8 cellular contexts compared by ENCODE assay signal in the genomic region with DNA sequence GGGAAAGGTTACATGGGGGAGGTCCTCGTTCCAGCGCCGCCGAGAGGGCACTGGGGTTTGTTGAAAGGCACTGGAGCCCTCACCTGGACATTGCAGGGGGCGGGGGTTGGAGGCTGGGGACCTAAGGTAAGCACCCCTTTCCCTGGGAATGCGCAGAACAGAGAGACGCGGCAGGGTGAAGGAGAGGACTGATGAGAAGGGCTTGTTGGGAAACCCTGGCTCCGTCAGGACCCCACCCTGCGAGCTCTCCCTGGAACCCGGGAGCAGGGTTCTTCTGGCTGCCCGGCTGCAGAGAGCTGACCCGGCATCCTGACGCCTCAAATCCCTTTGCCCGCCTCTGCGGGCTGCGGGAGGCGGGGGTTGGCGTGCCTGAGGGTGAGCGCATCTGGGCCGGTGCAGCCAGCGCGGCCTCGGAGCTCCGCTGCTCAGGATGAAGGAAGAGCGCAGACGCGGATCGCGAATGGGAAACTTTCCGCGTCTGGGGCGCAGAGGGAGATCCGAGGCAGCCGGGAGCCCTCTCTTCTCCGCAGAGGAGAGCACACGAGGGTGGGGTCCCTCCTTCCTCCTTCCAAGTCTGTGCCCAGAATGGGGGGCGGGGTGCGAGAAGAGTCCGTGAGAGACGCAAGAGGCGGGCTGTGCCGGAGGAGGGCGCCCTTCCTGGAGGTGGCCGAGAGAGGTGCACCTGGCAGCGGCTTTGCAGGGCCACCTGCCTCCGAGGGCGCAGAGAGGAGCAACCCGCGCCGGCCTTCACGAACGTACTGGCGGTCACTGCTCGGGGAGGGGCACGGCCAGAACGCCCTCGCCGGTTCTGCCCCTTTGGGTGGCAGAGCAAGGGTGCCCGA. TPM values are rescaled to one million over a fixed set of nuclear protein-coding genes. Genes with fewer than 3 reads are reported as not detected.
A peak's percentile ranks its signal among the peaks of the same experiment; 100 is the strongest.
DNase-seq lines count a peak whose midpoint lies in the region; ATAC-seq and TF ChIP-seq lines count a peak whose summit lies in the region.

No MANE protein-coding gene starts in this region.

- H3K4me1 Mint-ChIP-seq in endothelial cell (ENCODE audit: unreplicated experiment): peaks cover 24% of the 10 kb centered on the region

- peak; percentile 59 for DNase-seq in Daoy (ENCODE audit: low read depth)
- DNase-seq in NCI-H2196 (lab: John Stamatoyannopoulos, UW; ENCODE audit: unreplicated experiment): peak; percentile 87
- peak; percentile 65 for DNase-seq in endothelial cell (ENCODE audit: low spot score)
- peak in 39 of 56 donors; percentile 4 to 69 (median 24) for DNase-seq in nucleus accumbens (lab: John Stamatoyannopoulos, UW)
- no peak for DNase-seq in HUDEP-2 (lab: John Stamatoyannopoulos, UW; ENCODE audit: unreplicated experiment in 76 of 76)
- no peak for DNase-seq in middle frontal gyrus (ENCODE audit: extremely low spot score, low spot score)
- DNase-seq in NOMO-1 treated with dmso at 0.1 percent for 144 hours (lab: John Stamatoyannopoulos, UW; ENCODE audit: unreplicated experiment): no peak

- no peak for ATAC-seq in HG02610 (IDR thresholded peaks at IDR 0.05; ENCODE audit: unreplicated experiment)

- H3K36me3 Mint-ChIP-seq in endothelial cell (ENCODE audit: low read depth, unreplicated experiment): no peaks in the 10 kb centered on the region

- H3K27me3 Mint-ChIP-seq in endothelial cell (ENCODE audit: unreplicated experiment): peaks cover 13% of the 10 kb centered on the region

- H3K4me3 Mint-ChIP-seq in endothelial cell (ENCODE audit: unreplicated experiment): peak overlapping the region; percentile 81

- no peaks in the 10 kb centered on the region for H3K9me3 Mint-ChIP-seq in endothelial cell (ENCODE audit: unreplicated experiment)

- no peak overlapping the region for H3K27ac Mint-ChIP-seq in endothelial cell (ENCODE audit: unreplicated experiment)

- peak; percentile 45 for TF ChIP-seq CTCF in endothelial cell (IDR thresholded peaks at IDR 0.05; ENCODE audit: unreplicated experiment)

RNA-seq across cellular contexts. Expression of gene IGSF21, which starts 2.4 kb away (rescaled TPM):
- not detected in 2 replicates for total RNA-seq in Daoy (2014; rRNA removed; shearing (Covaris generic))
- total RNA-seq in endothelial cell (ENCODE audit: unreplicated experiment): 4.4 TPM

Comparison
In these comparisons a context has a peak if more than half of its experiments do, and no peak if none do; other contexts are left out.
1. DNase-seq: peak in Daoy (single experiment), NCI-H2196 (single experiment), endothelial cell (single experiment) and nucleus accumbens (39 of 56); none in HUDEP-2 (0 of 76), middle frontal gyrus (single experiment) and NOMO-1 treated with dmso at 0.1 percent for 144 hours (single experiment).